19 cellular contexts compared by ENCODE assay signal in the genomic region with DNA sequence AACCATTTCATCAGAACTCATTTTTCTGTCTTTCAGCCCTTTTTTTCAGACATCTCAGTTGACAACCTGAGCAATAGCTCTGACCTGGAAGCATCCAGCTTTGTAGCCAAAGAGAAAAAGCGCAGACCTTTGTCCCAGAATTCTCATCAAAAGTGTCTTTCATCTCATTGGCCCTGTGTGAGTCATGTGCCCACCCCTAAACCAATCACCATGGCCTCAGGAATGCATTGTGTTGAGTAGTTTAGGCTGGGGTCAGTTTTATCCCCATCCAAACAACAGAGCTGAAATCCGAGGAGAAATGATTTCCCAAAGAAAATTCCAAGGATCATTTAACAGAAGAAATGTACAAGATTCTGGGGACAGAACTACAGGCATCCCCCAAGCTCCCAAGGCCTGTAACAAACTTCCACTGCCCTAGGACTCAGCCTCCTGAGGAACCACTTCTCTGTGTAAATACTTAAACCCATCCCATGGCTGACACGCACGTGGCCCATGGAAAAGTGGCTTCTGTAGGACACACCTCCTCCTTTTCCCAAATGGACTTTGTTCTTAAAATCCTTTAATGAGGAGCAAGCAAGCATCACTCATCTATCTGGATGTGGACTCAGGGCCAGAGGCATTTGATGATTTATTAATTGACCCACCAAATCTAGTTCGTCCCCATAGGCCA.
"Had no signal": no experiment of that assay in that cellular context is flagged by ENCODE, and none has a peak within 500 bp of the region (broad histone marks: within the 10 kb centered on the region; RNA-seq: fewer than 3 reads in every experiment).

No MANE protein-coding gene starts in this region.

- H3K4me1 ChIP-seq: colonic mucosa, gastrocnemius medialis, heart right ventricle, sigmoid colon, stomach, uterus had no signal

- H3K9me3 ChIP-seq: colonic mucosa, gastrocnemius medialis, stomach, uterus had no signal

- H3K27me3 ChIP-seq: colonic mucosa, gastrocnemius medialis, heart right ventricle, stomach, uterus had no signal

- H3K4me1 Mint-ChIP-seq: natural killer cell had no signal

- H3K4me3 ChIP-seq: colonic mucosa, gastrocnemius medialis, heart right ventricle, lung, sigmoid colon, skin epidermis, stomach, uterus had no signal

- H3K36me3 ChIP-seq: colonic mucosa, gastrocnemius medialis, heart right ventricle, sigmoid colon, stomach, uterus had no signal

- H3K27ac Mint-ChIP-seq: natural killer cell had no signal

- H3K36me3 Mint-ChIP-seq: natural killer cell had no signal

- H3K27ac ChIP-seq: colonic mucosa, gastrocnemius medialis, heart right ventricle, sigmoid colon, skin epidermis, stomach, uterus had no signal

- H3K4me3 Mint-ChIP-seq: natural killer cell, neural crest cell had no signal

- ATAC-seq: esophagus mucosa, gastrocnemius medialis, natural killer cell had no signal

- DNase-seq: colonic mucosa; dermis blood vessel endothelial cell; effector CD4-positive, alpha-beta T cell; gastrocnemius medialis; heart right ventricle; left ventricle myocardium superior; mesendoderm; natural killer cell; sigmoid colon; stimulated activated CD4-positive, alpha-beta T cell treated with anti-CD3 and anti-CD28 coated beads, Interleukin-12 subunit alpha, Interleukin-12 subunit beta, amount 100 ng/mL, for 4 hours; stimulated activated naive CD4-positive, alpha-beta T cell; stomach; substantia nigra; trophoblast cell; uterus had no signal
